In genomic region chr5:174182111-174182510, GRCh38 we compare ENCODE assay signal across 27 cellular contexts.
DNase-seq lines count a peak whose midpoint lies in the region; ATAC-seq, FAIRE-seq and TF ChIP-seq lines count a peak whose summit lies in the region.
"Had no signal": no experiment of that assay in that cellular context is flagged by ENCODE, and none has a peak within 500 bp of the region (broad histone marks: within the 10 kb centered on the region; RNA-seq: fewer than 3 reads in every experiment).

No MANE protein-coding gene starts in this region.

- H3K9me3 ChIP-seq in A549 = no peaks in the 10 kb centered on the region
- no peaks in the 10 kb centered on the region for H3K9me3 ChIP-seq in endodermal cell (ENCODE audit: control insufficient read depth, low read length)
- no peaks in the 10 kb centered on the region for H3K9me3 ChIP-seq in upper lobe of left lung
- H3K9me3 ChIP-seq: BE2C, BLaER1 had no signal

- no peak for ATAC-seq in A549
- ATAC-seq in left lobe of liver = no peak
- ATAC-seq in sciatic nerve = no peak
- ATAC-seq in upper lobe of left lung (ENCODE audit: low FRiP score in 2 of 2) = no peak
- ATAC-seq: GM12878 had no signal

- TF ChIP-seq RAD21 in A549 (conservative IDR thresholded peaks at IDR 0.05 in 1 of 2, IDR thresholded peaks at IDR 0.05 in 1 of 2) = no peak

- H3K4me1 ChIP-seq in A549 = no peaks in the 10 kb centered on the region
- no peaks in the 10 kb centered on the region for H3K4me1 ChIP-seq in endodermal cell (ENCODE audit: control insufficient read depth, insufficient read depth, low read length)
- peaks cover 0 to 10% (median 0%) of the 10 kb centered on the region in 4 donors for H3K4me1 ChIP-seq in upper lobe of left lung

- POLR2A ChIA-PET in A549 (lab: Yijun Ruan, JAX) = no interaction called here

- no peaks in the 10 kb centered on the region for H3K36me3 Mint-ChIP-seq in endodermal cell (ENCODE audit: low read depth)
- H3K36me3 Mint-ChIP-seq: CD14-positive monocyte; CD4-positive, alpha-beta memory T cell; CD4-positive, CD25-positive, alpha-beta regulatory T cell; CD8-positive, alpha-beta memory T cell had no signal

- H3K9ac ChIP-seq in endodermal cell (ENCODE audit: extremely low read depth, low read length, poor library complexity, severe bottlenecking) = no peak overlapping the region
- H3K9ac ChIP-seq: BLaER1 had no signal

- no peak for FAIRE-seq in A549 (lab: Jason Lieb, UNC)
- FAIRE-seq: GM12878, GM12892, GM18507 had no signal

- no peak overlapping the region for H3K4me2 ChIP-seq in A549
- H3K4me2 ChIP-seq: BLaER1 had no signal

- 40% methylated on average over 5 of the region's 5 CpGs for WGBS in A549 (ENCODE audit: missing lambda C conversion rate)
- WGBS in endodermal cell (ENCODE audit: insufficient coverage in 1 of 2, insufficient read length in 1 of 2), 2 experiments = 93 to 97% methylated on average over 4 to 5 of the region's 5 CpGs
- WGBS in upper lobe of left lung, 2 donors = 87 to 93% methylated on average over 5 of the region's 5 CpGs

- TF ChIP-seq CTCF in A549 (IDR thresholded peaks at IDR 0.05) = no peak
- no peak for TF ChIP-seq CTCF in endodermal cell (conservative IDR thresholded peaks at IDR 0.05)
- no peak for TF ChIP-seq CTCF in upper lobe of left lung (IDR thresholded peaks at IDR 0.05)

- H3K27me3 ChIP-seq in endodermal cell (ENCODE audit: control insufficient read depth, insufficient read depth, low read length, poor library complexity, severe bottlenecking) = no peaks in the 10 kb centered on the region
- no peaks in the 10 kb centered on the region for H3K27me3 ChIP-seq in upper lobe of left lung
- H3K27me3 ChIP-seq: BE2C, BLaER1 had no signal

- H3K9me3 Mint-ChIP-seq in endodermal cell = no peaks in the 10 kb centered on the region
- H3K9me3 Mint-ChIP-seq: CD14-positive monocyte had no signal

- no peak overlapping the region for H3K27ac ChIP-seq in A549
- H3K27ac ChIP-seq in endodermal cell (ENCODE audit: low read depth, low read length) = no peak overlapping the region
- H3K27ac ChIP-seq in upper lobe of left lung = no peak overlapping the region
- H3K27ac ChIP-seq: 22Rv1, BLaER1 had no signal

- H3K4me1 Mint-ChIP-seq in endodermal cell = peaks cover 15% of the 10 kb centered on the region
- H3K4me1 Mint-ChIP-seq: CD14-positive monocyte; CD4-positive, alpha-beta memory T cell; CD4-positive, CD25-positive, alpha-beta regulatory T cell; CD8-positive, alpha-beta memory T cell had no signal

- CTCF ChIA-PET in A549 (lab: Yijun Ruan, JAX) = interaction anchor here (1.0 to 1.2 kb wide), 3 partner anchors 17 to 33 kb away, joined by 3 to 4 read pairs (median 3); no protein-coding TSS in a partner anchor

- no peak overlapping the region for H3K27ac Mint-ChIP-seq in endodermal cell
- H3K27ac Mint-ChIP-seq: CD14-positive monocyte; CD4-positive, alpha-beta memory T cell; CD4-positive, CD25-positive, alpha-beta regulatory T cell had no signal

- TF ChIP-seq EP300 in A549 (IDR thresholded peaks at IDR 0.05) = no peak
- no peak for TF ChIP-seq EP300 in upper lobe of left lung (IDR thresholded peaks at IDR 0.05)

- DNase-seq in A549 (ENCODE audit: low read depth in 1 of 2, low spot score in 1 of 2) (no peak), endodermal cell (peak; percentile 15), left lobe of liver (ENCODE audit: low spot score) (peak; percentile 26), sciatic nerve (ENCODE audit: low spot score) (peak; percentile 13), NCI-H82 (lab: John Stamatoyannopoulos, UW) (no peak), UCSD-AML1 (lab: John Stamatoyannopoulos, UW; ENCODE audit: unreplicated experiment) (no peak), upper lobe of left lung (no peak)
- DNase-seq: ACHN; BE2C; C1 segment of cervical spinal cord; CD4-positive, alpha-beta memory T cell; CD4-positive, CD25-positive, alpha-beta regulatory T cell; CD8-positive, alpha-beta memory T cell; COR-L47; DMS 273 treated with DMSO at 0.1 percent for 48 hours; DMS153; DMS53; DMS79; DND-41; EL; GDM1 had no signal

- intact Hi-C loops in sciatic nerve (cut with DNase I) = no loop called here

- H3K4me3 ChIP-seq in A549 = no peak overlapping the region
- no peak overlapping the region for H3K4me3 ChIP-seq in endodermal cell (ENCODE audit: low read length)
- H3K4me3 ChIP-seq in upper lobe of left lung = no peak overlapping the region
- H3K4me3 ChIP-seq: BLaER1, GM12878 had no signal

- H3K27me3 Mint-ChIP-seq in endodermal cell (ENCODE audit: insufficient read depth) = peaks cover 18% of the 10 kb centered on the region

- TF ChIP-seq POLR2A in A549 (IDR thresholded peaks at IDR 0.05; ENCODE audit: low read length) (no peak), upper lobe of left lung (IDR thresholded peaks at IDR 0.05) (no peak)

- H3K36me3 ChIP-seq in endodermal cell (ENCODE audit: control insufficient read depth, insufficient read depth, low read length) (no peaks in the 10 kb centered on the region), upper lobe of left lung (no peaks in the 10 kb centered on the region)
- H3K36me3 ChIP-seq: BE2C, BLaER1 had no signal

- no peak overlapping the region for H3K4me3 Mint-ChIP-seq in endodermal cell
- H3K4me3 Mint-ChIP-seq: CD14-positive monocyte; CD4-positive, alpha-beta memory T cell; CD4-positive, CD25-positive, alpha-beta regulatory T cell; CD8-positive, alpha-beta memory T cell had no signal

TF ChIP-seq in A549, 52 proteins besides CTCF, POLR2A, EP300 and RAD21:
- TF ChIP-seq CBX8 (IDR thresholded peaks at IDR 0.05) (0 out of 2 replicates have a peak, but pooled peaks have one; percentile 65), KDM5A (IDR thresholded peaks at IDR 0.05) (no peak)

Comparison
In these comparisons a context has a peak if more than half of its experiments do, and no peak if none do; other contexts are left out.
1. DNase-seq: peak in endodermal cell (single experiment), left lobe of liver (single experiment) and sciatic nerve (single experiment); none in A549 (0 of 2), NCI-H82 (single experiment), UCSD-AML1 (single experiment) and upper lobe of left lung (0 of 2).